In genomic region chr11:65726660-65727059, GRCh38 we compare ENCODE assay signal across 1 cellular context.
A peak's percentile ranks its signal among the peaks of the same experiment; 100 is the strongest.
TF ChIP-seq lines count a peak whose summit lies in the region.

No MANE protein-coding gene starts in this region.

TF ChIP-seq in K562, 482 proteins besides CTCF, POLR2A, EP300 and RAD21:
- TF ChIP-seq RCOR1 (IDR thresholded peaks at IDR 0.05; ENCODE audit: borderline replicate concordance in 1 of 2, low read depth in 2 of 2, low read length in 2 of 2) (0 out of 4 replicates have a peak, but pooled peaks of 1 of the 2 experiments have one; percentile 32), CTCFL (IDR thresholded peaks at IDR 0.05; ENCODE audit: borderline replicate concordance, insufficient read depth, low read depth, low read length, poor library complexity, severe bottlenecking) (peak; percentile 64), ZNF384 (IDR thresholded peaks at IDR 0.05; ENCODE audit: low read depth, low read length) (peak; percentile 58; the same call in 1 of the 2 replicates), ZFP30 (CRISPR knock-in tag; IDR thresholded peaks at IDR 0.05; ENCODE audit: borderline replicate concordance) (no peak)
